10 cellular contexts compared by ENCODE assay signal in the genomic region with DNA sequence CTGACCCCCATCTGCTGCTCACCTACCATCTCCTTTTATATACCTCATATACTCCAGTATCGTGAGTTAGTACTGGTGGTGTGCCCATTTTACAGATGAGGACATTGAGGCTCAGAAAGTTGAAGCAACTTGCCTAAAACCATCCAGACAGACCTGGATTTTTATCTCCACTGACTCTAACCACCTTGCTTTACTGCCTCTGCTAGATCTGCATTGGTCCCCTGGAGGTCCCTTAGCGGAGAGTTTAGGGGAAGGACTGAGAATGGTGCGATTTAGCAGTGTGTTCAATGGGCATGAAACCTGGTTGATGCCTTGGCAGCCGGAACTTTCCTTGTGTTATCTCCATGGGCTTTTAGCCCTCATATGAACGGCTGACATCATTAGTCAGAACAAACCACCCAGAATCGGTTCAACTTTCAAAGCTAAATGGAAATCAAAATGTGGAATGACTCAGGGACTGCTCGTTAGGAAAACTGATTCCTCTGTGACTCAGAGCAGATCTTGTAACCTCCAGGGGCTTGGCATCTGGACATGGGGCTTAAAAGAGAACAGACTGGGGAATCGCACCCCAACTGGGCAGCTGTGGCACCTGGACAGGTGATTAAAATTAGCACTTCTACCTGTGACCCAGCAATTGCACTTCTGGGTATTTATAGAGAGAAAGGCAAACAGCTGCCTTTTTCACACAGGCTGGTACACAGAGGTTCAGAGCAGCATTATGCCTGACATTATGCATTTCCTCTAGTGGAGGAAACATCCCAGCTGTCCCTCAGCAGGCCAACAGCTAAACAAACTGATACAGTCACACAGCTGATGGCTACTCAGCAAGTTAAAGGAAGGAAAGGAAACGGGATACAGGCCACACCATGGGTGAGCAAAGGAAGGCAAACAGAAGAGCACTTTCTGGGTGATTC. TPM values are rescaled to one million over a fixed set of nuclear protein-coding genes. Genes with fewer than 3 reads are reported as not detected.
DNase-seq lines count a peak whose midpoint lies in the region; ATAC-seq, FAIRE-seq and TF ChIP-seq lines count a peak whose summit lies in the region.
"Had no signal": no experiment of that assay in that cellular context is flagged by ENCODE, and none has a peak within 500 bp of the region (broad histone marks: within the 10 kb centered on the region; RNA-seq: fewer than 3 reads in every experiment).

No MANE protein-coding gene starts in this region.

- FAIRE-seq in astrocyte (lab: Jason Lieb, UNC) (peak; percentile 50), kidney (lab: Jason Lieb, UNC) (no peak)

- peak; percentile 30 for ATAC-seq in activated CD4-positive, alpha-beta T cell treated with anti-CD3 and anti-CD28 coated beads for 36 hours
- ATAC-seq in GM21528 (IDR thresholded peaks at IDR 0.05; ENCODE audit: low FRiP score, unreplicated experiment) (no peak), GM21737 (IDR thresholded peaks at IDR 0.05; ENCODE audit: unreplicated experiment) (no peak)
- ATAC-seq in stimulated activated effector memory CD8-positive, alpha-beta T cell treated with anti-CD3 and anti-CD28 coated beads, Interleukin-12 subunit alpha, Interleukin-12 subunit beta, amount 100 ng/mL, for 72 hours: no peak

- peak overlapping the region; percentile 71 for H3K27ac ChIP-seq in astrocyte (ENCODE audit: low read depth, low read length)
- peak overlapping the region; percentile 83 to 89 for H3K27ac ChIP-seq in kidney (ENCODE audit: low read depth in 2 of 2, low read length in 2 of 2)
- H3K27ac ChIP-seq: BLaER1 had no signal

- no peak for DNase-seq in activated CD4-positive, alpha-beta T cell treated with anti-CD3 and anti-CD28 coated beads for 36 hours
- DNase-seq in activated CD4-positive, alpha-beta T cell treated with anti-CD3 and anti-CD28 coated beads for 4 hours: no peak
- DNase-seq in astrocyte (ENCODE audit: low read depth) (peak; percentile 95), kidney (no peak), GM10248 (ENCODE audit: extremely low spot score) (no peak)
- DNase-seq in stimulated activated effector memory CD8-positive, alpha-beta T cell treated with anti-CD3 and anti-CD28 coated beads, Interleukin-12 subunit alpha, Interleukin-12 subunit beta, amount 100 ng/mL, for 72 hours (ENCODE audit: low spot score in 2 of 2): no peak
- DNase-seq: NCI-H1048 had no signal

- H3K4me3 ChIP-seq in astrocyte (ENCODE audit: insufficient read depth, low read depth, low read length): no peak overlapping the region
- no peak overlapping the region for H3K4me3 ChIP-seq in kidney (ENCODE audit: low read length in 2 of 2)
- H3K4me3 ChIP-seq: BLaER1 had no signal

- H3K27me3 ChIP-seq in astrocyte (ENCODE audit: insufficient read depth, low read length): no peaks in the 10 kb centered on the region
- H3K27me3 ChIP-seq: BLaER1 had no signal

- H3K4me1 ChIP-seq in astrocyte (ENCODE audit: insufficient read depth, low read length) (peaks cover 27% of the 10 kb centered on the region), kidney (ENCODE audit: control insufficient read depth in 1 of 2, insufficient read depth in 1 of 2, low read depth in 1 of 2, low read length in 2 of 2) (peaks cover 47 to 50% of the 10 kb centered on the region in 2 donors)

- H3K9ac ChIP-seq in astrocyte (ENCODE audit: low read length) (peak overlapping the region; percentile 38), kidney (ENCODE audit: low read length in 2 of 2) (peak overlapping the region in 1 of 2 donors; percentile 62)
- H3K9ac ChIP-seq: BLaER1 had no signal

- H2AFZ ChIP-seq in astrocyte (ENCODE audit: low read depth, low read length): no peak overlapping the region

- intact Hi-C loops in activated CD4-positive, alpha-beta T cell treated with anti-CD3 and anti-CD28 coated beads for 36 hours (cut with DNase I, micrococcal nuclease): no loop called here
- intact Hi-C loops in kidney (cut with DNase I): no loop called here

- no peak overlapping the region for H3K4me3 Mint-ChIP-seq in activated CD4-positive, alpha-beta T cell treated with anti-CD3 and anti-CD28 coated beads for 36 hours
- peak overlapping the region; percentile 6 for H3K4me3 Mint-ChIP-seq in astrocyte (ENCODE audit: unreplicated experiment)
- H3K4me3 Mint-ChIP-seq in stimulated activated effector memory CD8-positive, alpha-beta T cell treated with anti-CD3 and anti-CD28 coated beads, Interleukin-12 subunit alpha, Interleukin-12 subunit beta, amount 100 ng/mL, for 72 hours: no peak overlapping the region

- no peaks in the 10 kb centered on the region for H3K79me2 ChIP-seq in astrocyte (ENCODE audit: insufficient read depth, low read length)

- H3K36me3 ChIP-seq in astrocyte (ENCODE audit: insufficient read depth, low read length): no peaks in the 10 kb centered on the region
- no peaks in the 10 kb centered on the region for H3K36me3 ChIP-seq in kidney (ENCODE audit: control insufficient read depth in 1 of 2, insufficient read depth in 2 of 2, low read length in 2 of 2)
- H3K36me3 ChIP-seq: BLaER1 had no signal

- H3K4me1 Mint-ChIP-seq in activated CD4-positive, alpha-beta T cell treated with anti-CD3 and anti-CD28 coated beads for 36 hours: peaks cover 20% of the 10 kb centered on the region
- H3K4me1 Mint-ChIP-seq in astrocyte (ENCODE audit: low read depth, unreplicated experiment): peaks cover 22% of the 10 kb centered on the region
- H3K4me1 Mint-ChIP-seq in stimulated activated effector memory CD8-positive, alpha-beta T cell treated with anti-CD3 and anti-CD28 coated beads, Interleukin-12 subunit alpha, Interleukin-12 subunit beta, amount 100 ng/mL, for 72 hours: no peaks in the 10 kb centered on the region

- H3K36me3 Mint-ChIP-seq in activated CD4-positive, alpha-beta T cell treated with anti-CD3 and anti-CD28 coated beads for 36 hours (ENCODE audit: low read depth): no peaks in the 10 kb centered on the region
- no peaks in the 10 kb centered on the region for H3K36me3 Mint-ChIP-seq in astrocyte (ENCODE audit: low read depth, unreplicated experiment)
- H3K36me3 Mint-ChIP-seq in stimulated activated effector memory CD8-positive, alpha-beta T cell treated with anti-CD3 and anti-CD28 coated beads, Interleukin-12 subunit alpha, Interleukin-12 subunit beta, amount 100 ng/mL, for 72 hours: no peaks in the 10 kb centered on the region

- POLR2A ChIA-PET in activated CD4-positive, alpha-beta T cell treated with anti-CD3 and anti-CD28 coated beads for 36 hours (lab: Charles Lee): no interaction called here
- POLR2A ChIA-PET in GM10248 (lab: Yijun Ruan, JAX): no interaction called here

- CTCF ChIA-PET in activated CD4-positive, alpha-beta T cell treated with anti-CD3 and anti-CD28 coated beads for 36 hours (lab: Charles Lee): interaction anchor here (0.6 kb wide), 1 partner anchor 74 kb away, joined by 4 read pairs; no protein-coding TSS in a partner anchor
- CTCF ChIA-PET in GM10248 (lab: Yijun Ruan, JAX): interaction anchor here (0.9 to 1.3 kb wide), 2 partner anchors 25 to 93 kb away, joined by 3 read pairs; a partner anchor contains a TSS

- peaks cover 5% of the 10 kb centered on the region for H4K20me1 ChIP-seq in astrocyte (ENCODE audit: insufficient read depth, low read length)
- H4K20me1 ChIP-seq: BLaER1 had no signal

- no peaks in the 10 kb centered on the region for H3K9me3 ChIP-seq in astrocyte (ENCODE audit: insufficient read depth, low read depth, low read length)
- no peaks in the 10 kb centered on the region for H3K9me3 ChIP-seq in kidney (ENCODE audit: control insufficient read depth in 1 of 2, low read length in 2 of 2)
- H3K9me3 ChIP-seq: BLaER1 had no signal

- H3K4me2 ChIP-seq in astrocyte (ENCODE audit: low read length): peak overlapping the region; percentile 75
- H3K4me2 ChIP-seq: BLaER1 had no signal

- H3K27me3 Mint-ChIP-seq in activated CD4-positive, alpha-beta T cell treated with anti-CD3 and anti-CD28 coated beads for 36 hours: peaks cover 37% of the 10 kb centered on the region
- H3K27me3 Mint-ChIP-seq in astrocyte (ENCODE audit: low read depth, unreplicated experiment): no peaks in the 10 kb centered on the region

- peaks cover 4% of the 10 kb centered on the region for H3K9me3 Mint-ChIP-seq in activated CD4-positive, alpha-beta T cell treated with anti-CD3 and anti-CD28 coated beads for 36 hours (ENCODE audit: low read depth)
- H3K9me3 Mint-ChIP-seq in astrocyte (ENCODE audit: unreplicated experiment): no peaks in the 10 kb centered on the region
- H3K9me3 Mint-ChIP-seq in stimulated activated effector memory CD8-positive, alpha-beta T cell treated with anti-CD3 and anti-CD28 coated beads, Interleukin-12 subunit alpha, Interleukin-12 subunit beta, amount 100 ng/mL, for 72 hours: no peaks in the 10 kb centered on the region

- TF ChIP-seq CTCF in astrocyte (IDR thresholded peaks at IDR 0.05; ENCODE audit: insufficient read depth, low read depth, low read length): no peak
- no peak for TF ChIP-seq CTCF in kidney (IDR thresholded peaks at IDR 0.05; ENCODE audit: borderline replicate concordance, extremely low read depth, insufficient read depth)
- TF ChIP-seq CTCF in GM10248 (IDR thresholded peaks at IDR 0.05; ENCODE audit: control extremely low read depth, extremely low read depth, low read depth, missing control alignments): no peak

- no peak overlapping the region for H3K27ac Mint-ChIP-seq in activated CD4-positive, alpha-beta T cell treated with anti-CD3 and anti-CD28 coated beads for 36 hours
- peak overlapping the region; percentile 85 for H3K27ac Mint-ChIP-seq in astrocyte (ENCODE audit: unreplicated experiment)
- no peak overlapping the region for H3K27ac Mint-ChIP-seq in stimulated activated effector memory CD8-positive, alpha-beta T cell treated with anti-CD3 and anti-CD28 coated beads, Interleukin-12 subunit alpha, Interleukin-12 subunit beta, amount 100 ng/mL, for 72 hours

RNA-seq across cellular contexts. Expression of a gene that starts 25.3 kb away (rescaled TPM):
- total RNA-seq in activated CD4-positive, alpha-beta T cell treated with anti-CD3 and anti-CD28 coated beads for 36 hours: under 1 TPM in 1 of 2 experiments, not detected in 1; 0.11 TPM
- total RNA-seq in astrocyte (6.9 TPM in 2 replicates), kidney (48.4 TPM)
- polyA plus RNA-seq in kidney (ENCODE audit: insufficient read depth, low read depth, low replicate concordance): 38.1 TPM
